8 cellular contexts compared by ENCODE assay signal in genomic region chr15:40469776-40470390, GRCh38. TPM values are rescaled to one million over a fixed set of nuclear protein-coding genes. Genes with fewer than 3 reads are reported as not detected.
A peak's percentile ranks its signal among the peaks of the same experiment; 100 is the strongest.
DNase-seq lines count a peak whose midpoint lies in the region; ATAC-seq and TF ChIP-seq lines count a peak whose summit lies in the region.

No MANE protein-coding gene starts in this region.

- no CpG with 5 or more reads among the region's 7 CpGs for WGBS in mesendoderm (ENCODE audit: extremely low coverage, insufficient coverage, low lambda C conversion rate)

- CTCF ChIA-PET in activated naive CD4-positive, alpha-beta T cell treated with anti-CD3 and anti-CD28 coated beads for 36 hours (lab: Charles Lee) = interaction anchor here (0.9 to 1.8 kb wide), 10 partner anchors 12 to 103 kb away, joined by 3 to 6 read pairs (median 3); no protein-coding TSS in a partner anchor

- no peaks in the 10 kb centered on the region for H3K79me2 ChIP-seq in mesendoderm (ENCODE audit: control insufficient read depth, insufficient read depth, low read length)

- no peak overlapping the region for H3K23ac ChIP-seq in mesendoderm (ENCODE audit: low read length)

- intact Hi-C loops in activated naive CD4-positive, alpha-beta T cell treated with anti-CD3 and anti-CD28 coated beads for 36 hours (cut with micrococcal nuclease) = loop anchor here (2.0 kb wide), 3 partner anchors 17 to 37 kb away; no protein-coding TSS in a partner anchor

- no peak for DNase-seq in activated naive CD4-positive, alpha-beta T cell treated with anti-CD3 and anti-CD28 coated beads for 36 hours
- DNase-seq in activated naive CD4-positive, alpha-beta T cell treated with anti-CD3 and anti-CD28 coated beads, Interleukin-2, amount 50 U/mL, for 72 hours (ENCODE audit: low spot score in 2 of 2) = no peak
- no peak for DNase-seq in astrocyte of the cerebellum (ENCODE audit: low read depth)
- no peak for DNase-seq in mesendoderm
- no peak for DNase-seq in type B pancreatic cell (ENCODE audit: extremely low spot score, unreplicated experiment)

- no peaks in the 10 kb centered on the region for H3K27me3 ChIP-seq in mesendoderm (ENCODE audit: insufficient read depth, low read length, poor library complexity)

- H2BK15ac ChIP-seq in mesendoderm (replicated peaks; ENCODE audit: low read depth) = no peak overlapping the region

- H3K4me3 ChIP-seq in astrocyte of the cerebellum (ENCODE audit: low read depth, low read length) (peak overlapping the region; percentile 67), mesendoderm (ENCODE audit: low read length) (no peak overlapping the region)

- peak overlapping the region; percentile 25 for H3K27ac Mint-ChIP-seq in activated naive CD4-positive, alpha-beta T cell treated with anti-CD3 and anti-CD28 coated beads for 36 hours
- H3K27ac Mint-ChIP-seq in activated naive CD4-positive, alpha-beta T cell treated with anti-CD3 and anti-CD28 coated beads, Interleukin-2, amount 50 U/mL, for 72 hours = peak overlapping the region in 1 of 2 donors; percentile 6
- peak overlapping the region; percentile 11 for H3K27ac Mint-ChIP-seq in type B pancreatic cell

- no peak overlapping the region for H3K18ac ChIP-seq in mesendoderm (ENCODE audit: low read length)

- no peak overlapping the region for H3K27ac ChIP-seq in mesendoderm (ENCODE audit: low read depth, low read length)

- H3K27me3 Mint-ChIP-seq in activated naive CD4-positive, alpha-beta T cell treated with anti-CD3 and anti-CD28 coated beads for 36 hours (ENCODE audit: low read depth) = no peaks in the 10 kb centered on the region
- no peaks in the 10 kb centered on the region for H3K27me3 Mint-ChIP-seq in type B pancreatic cell

- H3K36me3 ChIP-seq in mesendoderm (ENCODE audit: control insufficient read depth, insufficient read depth, low read length) = peaks cover 4% of the 10 kb centered on the region

- ATAC-seq in activated naive CD4-positive, alpha-beta T cell treated with anti-CD3 and anti-CD28 coated beads, Interleukin-2, amount 50 U/mL, for 72 hours = no peak
- ATAC-seq in GM21717 (IDR thresholded peaks at IDR 0.05; ENCODE audit: unreplicated experiment) = no peak
- no peak for ATAC-seq in HG03108 (IDR thresholded peaks at IDR 0.05; ENCODE audit: unreplicated experiment)
- no peak for ATAC-seq in HG03342 (IDR thresholded peaks at IDR 0.05; ENCODE audit: unreplicated experiment)

- H3K4me1 Mint-ChIP-seq in activated naive CD4-positive, alpha-beta T cell treated with anti-CD3 and anti-CD28 coated beads for 36 hours (ENCODE audit: low read depth) = peaks cover 34% of the 10 kb centered on the region
- H3K4me1 Mint-ChIP-seq in type B pancreatic cell (ENCODE audit: unreplicated experiment) = peaks cover 6% of the 10 kb centered on the region

- H2BK5ac ChIP-seq in mesendoderm (ENCODE audit: low read length) = no peak overlapping the region

- H3K4ac ChIP-seq in mesendoderm (ENCODE audit: low read depth, low read length) = no peak overlapping the region

- H3K56ac ChIP-seq in mesendoderm (ENCODE audit: low read length) = peak overlapping the region; percentile 94

- H4K5ac ChIP-seq in mesendoderm (ENCODE audit: low read length) = no peak overlapping the region

- H3K9me3 Mint-ChIP-seq in activated naive CD4-positive, alpha-beta T cell treated with anti-CD3 and anti-CD28 coated beads for 36 hours = no peaks in the 10 kb centered on the region
- no peaks in the 10 kb centered on the region for H3K9me3 Mint-ChIP-seq in activated naive CD4-positive, alpha-beta T cell treated with anti-CD3 and anti-CD28 coated beads, Interleukin-2, amount 50 U/mL, for 72 hours
- no peaks in the 10 kb centered on the region for H3K9me3 Mint-ChIP-seq in type B pancreatic cell

- H3K4me3 Mint-ChIP-seq in activated naive CD4-positive, alpha-beta T cell treated with anti-CD3 and anti-CD28 coated beads for 36 hours = peak overlapping the region; percentile 33
- peak overlapping the region; percentile 76 for H3K4me3 Mint-ChIP-seq in type B pancreatic cell

- H3K79me1 ChIP-seq in mesendoderm (ENCODE audit: low read length) = peaks cover 2% of the 10 kb centered on the region

- H4K8ac ChIP-seq in mesendoderm (ENCODE audit: low read depth, low read length) = no peak overlapping the region

- in situ Hi-C loops in astrocyte of the cerebellum (cut with HindIII; ENCODE audit: low sequenced_read_pairs) = no loop called here

- H3K4me1 ChIP-seq in mesendoderm (ENCODE audit: control insufficient read depth, low read depth, low read length) = peaks cover 4% of the 10 kb centered on the region

- TF ChIP-seq CTCF in astrocyte of the cerebellum (IDR thresholded peaks at IDR 0.05; ENCODE audit: low read depth, low read length, missing control alignments) (no peak), type B pancreatic cell (conservative IDR thresholded peaks at IDR 0.05) (no peak)

- H2BK120ac ChIP-seq in mesendoderm (ENCODE audit: low read depth, low read length) = no peak overlapping the region

- peak overlapping the region; percentile 77 for H3K9ac ChIP-seq in mesendoderm (ENCODE audit: low read length)

- peak overlapping the region; percentile 41 for H3K4me2 ChIP-seq in mesendoderm (ENCODE audit: low read length)

- H3K36me3 Mint-ChIP-seq in activated naive CD4-positive, alpha-beta T cell treated with anti-CD3 and anti-CD28 coated beads for 36 hours (ENCODE audit: low read depth) = peaks cover 7% of the 10 kb centered on the region
- no peaks in the 10 kb centered on the region for H3K36me3 Mint-ChIP-seq in activated naive CD4-positive, alpha-beta T cell treated with anti-CD3 and anti-CD28 coated beads, Interleukin-2, amount 50 U/mL, for 72 hours
- H3K36me3 Mint-ChIP-seq in type B pancreatic cell = no peaks in the 10 kb centered on the region

- H2AK5ac ChIP-seq in mesendoderm (ENCODE audit: low read length) = peak overlapping the region; percentile 13

RNA-seq across cellular contexts. Expression of gene CHST14, which starts 0.9 kb away (rescaled TPM):
- total RNA-seq in activated naive CD4-positive, alpha-beta T cell treated with anti-CD3 and anti-CD28 coated beads for 36 hours = 1 to 10 TPM; 4.4 to 4.6 TPM
- total RNA-seq in activated naive CD4-positive, alpha-beta T cell treated with anti-CD3 and anti-CD28 coated beads, Interleukin-2, amount 50 U/mL, for 72 hours = 1 to 10 TPM; 1.6 to 6.7 TPM
- 12.4 TPM for polyA plus RNA-seq in mesendoderm (2013, experiment 1 of 2)
- 12.4 TPM for polyA plus RNA-seq in mesendoderm (2013, experiment 2 of 2)
- 12.7 and 24.2 TPM in 2 replicates for total RNA-seq in type B pancreatic cell (ENCODE audit: low replicate concordance)

RNA-seq across cellular contexts. Expression of gene BAHD1, which starts 29.1 kb away (rescaled TPM):
- total RNA-seq in activated naive CD4-positive, alpha-beta T cell treated with anti-CD3 and anti-CD28 coated beads for 36 hours = 10 to 100 TPM in 1 of 2 experiments, 1 to 10 TPM in 1; 9.9 to 11.7 TPM
- total RNA-seq in activated naive CD4-positive, alpha-beta T cell treated with anti-CD3 and anti-CD28 coated beads, Interleukin-2, amount 50 U/mL, for 72 hours = 10 to 100 TPM; 14.6 to 15.1 TPM
- 19.9 TPM for polyA plus RNA-seq in mesendoderm (2013, experiment 1 of 2)
- polyA plus RNA-seq in mesendoderm (2013, experiment 2 of 2) = 20.3 TPM
- 21.6 and 24.8 TPM in 2 replicates for total RNA-seq in type B pancreatic cell (ENCODE audit: low replicate concordance)
